Comparison of ENCODE assay signal across 1 cellular context in the genomic region with DNA sequence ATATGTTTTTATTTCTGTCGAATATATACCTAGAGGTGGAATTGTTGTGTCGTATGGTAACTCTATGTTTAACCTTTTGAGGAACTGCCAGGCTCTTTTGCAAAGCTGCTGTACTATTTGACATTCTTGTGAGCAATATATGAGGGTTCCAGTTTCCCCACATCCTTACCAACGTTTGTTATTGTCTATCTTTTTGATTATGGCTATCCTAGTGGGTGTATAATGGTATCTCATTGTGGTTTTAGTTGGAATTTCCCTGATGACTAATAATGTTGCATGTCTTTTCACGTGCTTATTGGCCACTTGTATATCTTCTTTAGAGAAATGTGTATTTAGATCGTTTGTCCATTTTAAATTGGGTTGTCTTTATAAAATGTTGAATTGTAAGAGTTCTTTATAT.
TF ChIP-seq lines count a peak whose summit lies in the region.

No MANE protein-coding gene starts in this region.

TF ChIP-seq in A549, 52 proteins besides CTCF, POLR2A, EP300 and RAD21 (continued from another document):
- TF ChIP-seq, protein P1, sequence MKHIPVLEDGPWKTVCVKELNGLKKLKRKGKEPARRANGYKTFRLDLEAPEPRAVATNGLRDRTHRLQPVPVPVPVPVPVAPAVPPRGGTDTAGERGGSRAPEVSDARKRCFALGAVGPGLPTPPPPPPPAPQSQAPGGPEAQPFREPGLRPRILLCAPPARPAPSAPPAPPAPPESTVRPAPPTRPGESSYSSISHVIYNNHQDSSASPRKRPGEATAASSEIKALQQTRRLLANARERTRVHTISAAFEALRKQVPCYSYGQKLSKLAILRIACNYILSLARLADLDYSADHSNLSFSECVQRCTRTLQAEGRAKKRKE (CRISPR knock-in tag; IDR thresholded peaks at IDR 0.05; ENCODE audit: low read depth): no peak
- TF ChIP-seq NR3C1 (IDR thresholded peaks at IDR 0.05): no peak
- TF ChIP-seq ZSCAN20 (CRISPR knock-in tag; IDR thresholded peaks at IDR 0.05): no peak
- TF ChIP-seq CBX2 (IDR thresholded peaks at IDR 0.05; ENCODE audit: borderline replicate concordance, low read depth): no peak
- TF ChIP-seq ESRRA (IDR thresholded peaks at IDR 0.05; ENCODE audit: borderline replicate concordance, low read length): no peak
- no peak for TF ChIP-seq SMC3 (IDR thresholded peaks at IDR 0.05)
- no peak for TF ChIP-seq NFE2L2 (conservative IDR thresholded peaks at IDR 0.05; ENCODE audit: low read length)
- TF ChIP-seq EHMT2 (IDR thresholded peaks at IDR 0.05; ENCODE audit: low read depth): no peak
- TF ChIP-seq PHF8 (IDR thresholded peaks at IDR 0.05; ENCODE audit: borderline replicate concordance, low read depth): no peak
- TF ChIP-seq HOXB13 (CRISPR knock-in tag; IDR thresholded peaks at IDR 0.05; ENCODE audit: low read depth): no peak
- TF ChIP-seq, protein P2, sequence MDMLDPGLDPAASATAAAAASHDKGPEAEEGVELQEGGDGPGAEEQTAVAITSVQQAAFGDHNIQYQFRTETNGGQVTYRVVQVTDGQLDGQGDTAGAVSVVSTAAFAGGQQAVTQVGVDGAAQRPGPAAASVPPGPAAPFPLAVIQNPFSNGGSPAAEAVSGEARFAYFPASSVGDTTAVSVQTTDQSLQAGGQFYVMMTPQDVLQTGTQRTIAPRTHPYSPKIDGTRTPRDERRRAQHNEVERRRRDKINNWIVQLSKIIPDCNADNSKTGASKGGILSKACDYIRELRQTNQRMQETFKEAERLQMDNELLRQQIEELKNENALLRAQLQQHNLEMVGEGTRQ (IDR thresholded peaks at IDR 0.05): no peak
- no peak for TF ChIP-seq HDAC2 (IDR thresholded peaks at IDR 0.05)
TF ChIP-seq in A549: peak in this region for 0.
